Comparison of ENCODE assay signal across 1 cellular context in the genomic region with DNA sequence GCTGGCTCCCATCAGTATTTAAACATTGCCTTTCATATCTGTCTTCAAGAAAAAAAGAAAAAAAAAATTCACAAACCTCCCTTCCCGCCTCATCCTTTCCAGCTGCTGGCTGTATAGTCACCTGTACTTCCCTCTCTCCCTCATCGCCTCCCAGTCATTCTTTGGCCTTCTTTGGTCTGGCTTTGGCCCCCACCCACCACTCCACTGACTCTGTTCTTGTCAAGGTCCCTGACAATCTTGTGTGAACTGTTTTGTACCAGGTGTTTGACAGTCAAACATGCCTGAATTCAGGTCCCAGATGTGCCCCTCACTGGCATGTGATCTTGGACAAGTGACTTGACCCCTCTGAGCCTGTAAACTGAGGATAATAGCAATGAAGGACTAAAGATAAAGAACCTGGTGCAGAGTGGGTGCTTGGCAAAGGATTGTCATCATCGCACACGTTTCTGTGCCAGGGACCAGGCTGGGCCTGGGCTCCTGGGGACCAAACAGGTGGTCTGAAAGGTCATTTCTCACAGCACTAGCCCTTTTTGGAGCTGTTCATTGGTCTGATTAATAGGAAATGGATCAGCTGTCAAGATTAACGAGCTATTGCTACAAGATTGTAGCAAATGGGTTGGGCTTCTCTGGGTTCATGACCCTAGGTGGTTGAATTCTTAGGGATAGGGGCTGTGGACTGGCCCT.
TF ChIP-seq lines count a peak whose summit lies in the region.

No MANE protein-coding gene starts in this region.

TF ChIP-seq in GM23338, 12 proteins besides CTCF, POLR2A, EP300 and RAD21:
- TF ChIP-seq STAT1 (IDR thresholded peaks at IDR 0.05; ENCODE audit: unreplicated experiment) (no peak), ETS1 (IDR thresholded peaks at IDR 0.05) (no peak), POLR2AphosphoS5 (IDR thresholded peaks at IDR 0.05; ENCODE audit: low read depth) (no peak), REST (IDR thresholded peaks at IDR 0.05; ENCODE audit: unreplicated experiment) (no peak), ZNF114 (CRISPR knock-in tag; IDR thresholded peaks at IDR 0.05) (no peak), NANOG (IDR thresholded peaks at IDR 0.05; ENCODE audit: borderline replicate concordance) (no peak), EZH2phosphoT487 (IDR thresholded peaks at IDR 0.05; ENCODE audit: unreplicated experiment) (no peak), ZNF331 (CRISPR knock-in tag; IDR thresholded peaks at IDR 0.05; ENCODE audit: low read depth) (no peak), CREB1 (CRISPR knock-in tag; IDR thresholded peaks at IDR 0.05; ENCODE audit: low read depth) (no peak), JUNB (IDR thresholded peaks at IDR 0.05; ENCODE audit: unreplicated experiment) (no peak), EZH2 (IDR thresholded peaks at IDR 0.05; ENCODE audit: low read depth, unreplicated experiment) (no peak)
- TF ChIP-seq, protein P1, sequence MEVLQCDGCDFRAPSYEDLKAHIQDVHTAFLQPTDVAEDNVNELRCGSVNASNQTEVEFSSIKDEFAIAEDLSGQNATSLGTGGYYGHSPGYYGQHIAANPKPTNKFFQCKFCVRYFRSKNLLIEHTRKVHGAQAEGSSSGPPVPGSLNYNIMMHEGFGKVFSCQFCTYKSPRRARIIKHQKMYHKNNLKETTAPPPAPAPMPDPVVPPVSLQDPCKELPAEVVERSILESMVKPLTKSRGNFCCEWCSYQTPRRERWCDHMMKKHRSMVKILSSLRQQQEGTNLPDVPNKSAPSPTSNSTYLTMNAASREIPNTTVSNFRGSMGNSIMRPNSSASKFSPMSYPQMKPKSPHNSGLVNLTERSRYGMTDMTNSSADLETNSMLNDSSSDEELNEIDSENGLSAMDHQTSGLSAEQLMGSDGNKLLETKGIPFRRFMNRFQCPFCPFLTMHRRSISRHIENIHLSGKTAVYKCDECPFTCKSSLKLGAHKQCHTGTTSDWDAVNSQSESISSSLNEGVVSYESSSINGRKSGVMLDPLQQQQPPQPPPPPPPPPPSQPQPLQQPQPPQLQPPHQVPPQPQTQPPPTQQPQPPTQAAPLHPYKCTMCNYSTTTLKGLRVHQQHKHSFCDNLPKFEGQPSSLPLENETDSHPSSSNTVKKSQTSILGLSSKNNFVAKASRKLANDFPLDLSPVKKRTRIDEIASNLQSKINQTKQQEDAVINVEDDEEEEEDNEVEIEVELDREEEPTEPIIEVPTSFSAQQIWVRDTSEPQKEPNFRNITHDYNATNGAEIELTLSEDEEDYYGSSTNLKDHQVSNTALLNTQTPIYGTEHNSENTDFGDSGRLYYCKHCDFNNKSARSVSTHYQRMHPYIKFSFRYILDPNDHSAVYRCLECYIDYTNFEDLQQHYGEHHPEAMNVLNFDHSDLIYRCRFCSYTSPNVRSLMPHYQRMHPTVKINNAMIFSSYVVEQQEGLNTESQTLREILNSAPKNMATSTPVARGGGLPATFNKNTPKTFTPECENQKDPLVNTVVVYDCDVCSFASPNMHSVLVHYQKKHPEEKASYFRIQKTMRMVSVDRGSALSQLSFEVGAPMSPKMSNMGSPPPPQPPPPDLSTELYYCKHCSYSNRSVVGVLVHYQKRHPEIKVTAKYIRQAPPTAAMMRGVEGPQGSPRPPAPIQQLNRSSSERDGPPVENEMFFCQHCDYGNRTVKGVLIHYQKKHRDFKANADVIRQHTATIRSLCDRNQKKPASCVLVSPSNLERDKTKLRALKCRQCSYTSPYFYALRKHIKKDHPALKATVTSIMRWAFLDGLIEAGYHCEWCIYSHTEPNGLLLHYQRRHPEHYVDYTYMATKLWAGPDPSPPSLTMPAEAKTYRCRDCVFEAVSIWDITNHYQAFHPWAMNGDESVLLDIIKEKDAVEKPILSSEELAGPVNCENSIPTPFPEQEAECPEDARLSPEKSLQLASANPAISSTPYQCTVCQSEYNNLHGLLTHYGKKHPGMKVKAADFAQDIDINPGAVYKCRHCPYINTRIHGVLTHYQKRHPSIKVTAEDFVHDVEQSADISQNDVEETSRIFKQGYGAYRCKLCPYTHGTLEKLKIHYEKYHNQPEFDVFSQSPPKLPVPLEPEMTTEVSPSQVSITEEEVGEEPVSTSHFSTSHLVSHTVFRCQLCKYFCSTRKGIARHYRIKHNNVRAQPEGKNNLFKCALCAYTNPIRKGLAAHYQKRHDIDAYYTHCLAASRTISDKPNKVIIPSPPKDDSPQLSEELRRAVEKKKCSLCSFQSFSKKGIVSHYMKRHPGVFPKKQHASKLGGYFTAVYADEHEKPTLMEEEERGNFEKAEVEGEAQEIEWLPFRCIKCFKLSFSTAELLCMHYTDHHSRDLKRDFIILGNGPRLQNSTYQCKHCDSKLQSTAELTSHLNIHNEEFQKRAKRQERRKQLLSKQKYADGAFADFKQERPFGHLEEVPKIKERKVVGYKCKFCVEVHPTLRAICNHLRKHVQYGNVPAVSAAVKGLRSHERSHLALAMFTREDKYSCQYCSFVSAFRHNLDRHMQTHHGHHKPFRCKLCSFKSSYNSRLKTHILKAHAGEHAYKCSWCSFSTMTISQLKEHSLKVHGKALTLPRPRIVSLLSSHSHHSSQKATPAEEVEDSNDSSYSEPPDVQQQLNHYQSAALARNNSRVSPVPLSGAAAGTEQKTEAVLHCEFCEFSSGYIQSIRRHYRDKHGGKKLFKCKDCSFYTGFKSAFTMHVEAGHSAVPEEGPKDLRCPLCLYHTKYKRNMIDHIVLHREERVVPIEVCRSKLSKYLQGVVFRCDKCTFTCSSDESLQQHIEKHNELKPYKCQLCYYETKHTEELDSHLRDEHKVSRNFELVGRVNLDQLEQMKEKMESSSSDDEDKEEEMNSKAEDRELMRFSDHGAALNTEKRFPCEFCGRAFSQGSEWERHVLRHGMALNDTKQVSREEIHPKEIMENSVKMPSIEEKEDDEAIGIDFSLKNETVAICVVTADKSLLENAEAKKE (CRISPR knock-in tag; IDR thresholded peaks at IDR 0.05): no peak
